Comparison of ENCODE assay signal across 10 cellular contexts in genomic region chr20:53753880-53754459, GRCh38.
A peak's percentile ranks its signal among the peaks of the same experiment; 100 is the strongest.
DNase-seq lines count a peak whose midpoint lies in the region; ATAC-seq and TF ChIP-seq lines count a peak whose summit lies in the region.
"Had no signal": no experiment of that assay in that cellular context is flagged by ENCODE, and none has a peak within 500 bp of the region (broad histone marks: within the 10 kb centered on the region; RNA-seq: fewer than 3 reads in every experiment).

No MANE protein-coding gene starts in this region.

- H3K79me2 ChIP-seq in OCI-LY7 (ENCODE audit: insufficient read depth, low read depth, low read length) (no peaks in the 10 kb centered on the region), smooth muscle cell (ENCODE audit: low read depth) (no peaks in the 10 kb centered on the region)

- H3F3A ChIP-seq in smooth muscle cell (ENCODE audit: low read depth), result peaks cover 36% of the 10 kb centered on the region

- POLR2A ChIA-PET in OCI-LY7 (lab: Charles Lee), result interaction anchor here (0.6 to 4.2 kb wide), 15 partner anchors 10 to 186 kb away, joined by 3 to 11 read pairs (median 4); no protein-coding TSS in a partner anchor

- H4K20me1 ChIP-seq in OCI-LY7 (ENCODE audit: insufficient read depth, low read length) (no peaks in the 10 kb centered on the region), smooth muscle cell (ENCODE audit: low read depth) (no peaks in the 10 kb centered on the region)

- H3K27me3 ChIP-seq in smooth muscle cell (ENCODE audit: low read depth), result no peaks in the 10 kb centered on the region
- H3K27me3 ChIP-seq: gastroesophageal sphincter had no signal

- H3K4me3 ChIP-seq in OCI-LY7 (ENCODE audit: low read depth, low read length, poor library complexity, severe bottlenecking) (peak overlapping the region; percentile 5), smooth muscle cell (no peak overlapping the region)
- H3K4me3 ChIP-seq: gastroesophageal sphincter, mucosa of descending colon had no signal

- no peaks in the 10 kb centered on the region for H3K27me3 Mint-ChIP-seq in T-helper 1 cell treated with Interleukin-12 subunit alpha and Interleukin-12 subunit beta and Interleukin-4 antibody, amounts not matched to agents 30 μg/mL and 1 μg/mL, for 36 hours (ENCODE audit: low read depth)
- no peaks in the 10 kb centered on the region for H3K27me3 Mint-ChIP-seq in dendritic cell treated with granulocyte-macrophage colony-stimulating factor and Interleukin-4, amounts not matched to agents 40 ng/mL and 50 ng/mL, for 4 days

- intact Hi-C loops in OCI-LY7 (cut with micrococcal nuclease; ENCODE audit: unreplicated experiment), result loop anchor here (5.0 kb wide), 3 partner anchors 73 to 172 kb away; no protein-coding TSS in a partner anchor
- intact Hi-C loops in dendritic cell treated with granulocyte-macrophage colony-stimulating factor and Interleukin-4, amounts not matched to agents 40 ng/mL and 50 ng/mL, for 4 days (cut with micrococcal nuclease), result loop anchor here (10.0 kb wide), 1 partner anchor 161 kb away; no protein-coding TSS in a partner anchor

- H2AFZ ChIP-seq in OCI-LY7 (ENCODE audit: low read length) (peak overlapping the region; percentile 76; the same call in 1 of the 2 replicates), smooth muscle cell (ENCODE audit: low read depth) (peak overlapping the region; percentile 32)

- peak overlapping the region; percentile 88 for H3K9ac ChIP-seq in smooth muscle cell (ENCODE audit: low read depth)

- CTCF ChIA-PET in OCI-LY7 (lab: Charles Lee; ENCODE audit: unreplicated experiment), result no interaction called here

- H3K4me1 Mint-ChIP-seq in T-helper 1 cell treated with Interleukin-12 subunit alpha and Interleukin-12 subunit beta and Interleukin-4 antibody, amounts not matched to agents 30 μg/mL and 1 μg/mL, for 36 hours (ENCODE audit: low read depth), result peaks cover 59% of the 10 kb centered on the region
- peaks cover 38% of the 10 kb centered on the region for H3K4me1 Mint-ChIP-seq in dendritic cell treated with granulocyte-macrophage colony-stimulating factor and Interleukin-4, amounts not matched to agents 40 ng/mL and 50 ng/mL, for 4 days (ENCODE audit: low read depth)

- peaks cover 54% of the 10 kb centered on the region for H3K4me1 ChIP-seq in OCI-LY7 (ENCODE audit: insufficient read depth, low read length, poor library complexity, severe bottlenecking)
- H3K4me1 ChIP-seq in smooth muscle cell (ENCODE audit: low read depth), result peaks cover 43% of the 10 kb centered on the region

- no peak for ATAC-seq in GM21723 (IDR thresholded peaks at IDR 0.05; ENCODE audit: unreplicated experiment)
- ATAC-seq: gastroesophageal sphincter had no signal

- H3K36me3 ChIP-seq in OCI-LY7 (ENCODE audit: insufficient read depth, low read length) (no peaks in the 10 kb centered on the region), smooth muscle cell (ENCODE audit: low read depth) (no peaks in the 10 kb centered on the region)
- H3K36me3 ChIP-seq: gastroesophageal sphincter had no signal

- no peaks in the 10 kb centered on the region for H3K9me3 ChIP-seq in OCI-LY7 (ENCODE audit: low read length)
- no peaks in the 10 kb centered on the region for H3K9me3 ChIP-seq in smooth muscle cell (replicated peaks; ENCODE audit: low read depth)
- H3K9me3 ChIP-seq: gastroesophageal sphincter, mucosa of descending colon had no signal

- BruUV-seq in OCI-LY7 (replicated peaks; lab: Mats Ljungman, UMichigan), result no TSS peak

- DNase-seq in T-helper 1 cell, result no peak
- DNase-seq in OCI-LY7 (ENCODE audit: low spot score), result no peak
- no peak for DNase-seq in smooth muscle cell (lab: John Stamatoyannopoulos, UW; ENCODE audit: unreplicated experiment)
- no peak for DNase-seq in COLO668 (lab: John Stamatoyannopoulos, UW; ENCODE audit: unreplicated experiment)
- DNase-seq in stimulated activated naive CD4-positive, alpha-beta T cell treated with Interleukin-2 at 50 U/mL for 16 hours (lab: John Stamatoyannopoulos, UW), result no peak

- no peaks in the 10 kb centered on the region for H3K36me3 Mint-ChIP-seq in T-helper 1 cell treated with Interleukin-12 subunit alpha and Interleukin-12 subunit beta and Interleukin-4 antibody, amounts not matched to agents 30 μg/mL and 1 μg/mL, for 36 hours (ENCODE audit: low read depth)
- no peaks in the 10 kb centered on the region for H3K36me3 Mint-ChIP-seq in dendritic cell treated with granulocyte-macrophage colony-stimulating factor and Interleukin-4, amounts not matched to agents 40 ng/mL and 50 ng/mL, for 4 days (ENCODE audit: low read depth)

- H3K4me2 ChIP-seq in OCI-LY7 (ENCODE audit: low read length) (peak overlapping the region; percentile 50), smooth muscle cell (peak overlapping the region; percentile 52)

- peak overlapping the region; percentile 72 for H3K4me3 Mint-ChIP-seq in T-helper 1 cell treated with Interleukin-12 subunit alpha and Interleukin-12 subunit beta and Interleukin-4 antibody, amounts not matched to agents 30 μg/mL and 1 μg/mL, for 36 hours
- no peak overlapping the region for H3K4me3 Mint-ChIP-seq in dendritic cell treated with granulocyte-macrophage colony-stimulating factor and Interleukin-4, amounts not matched to agents 40 ng/mL and 50 ng/mL, for 4 days

- no peaks in the 10 kb centered on the region for H3K9me3 Mint-ChIP-seq in T-helper 1 cell treated with Interleukin-12 subunit alpha and Interleukin-12 subunit beta and Interleukin-4 antibody, amounts not matched to agents 30 μg/mL and 1 μg/mL, for 36 hours
- no peaks in the 10 kb centered on the region for H3K9me3 Mint-ChIP-seq in dendritic cell treated with granulocyte-macrophage colony-stimulating factor and Interleukin-4, amounts not matched to agents 40 ng/mL and 50 ng/mL, for 4 days

- H3K27ac Mint-ChIP-seq in T-helper 1 cell treated with Interleukin-12 subunit alpha and Interleukin-12 subunit beta and Interleukin-4 antibody, amounts not matched to agents 30 μg/mL and 1 μg/mL, for 36 hours, result peak overlapping the region; percentile 93
- peak overlapping the region; percentile 74 for H3K27ac Mint-ChIP-seq in dendritic cell treated with granulocyte-macrophage colony-stimulating factor and Interleukin-4, amounts not matched to agents 40 ng/mL and 50 ng/mL, for 4 days

- H3K9me2 ChIP-seq in OCI-LY7 (ENCODE audit: insufficient read depth, low read length), result no peaks in the 10 kb centered on the region

- H3K27ac ChIP-seq in OCI-LY7 (ENCODE audit: low read depth, low read length, poor library complexity, severe bottlenecking) (no peak overlapping the region), smooth muscle cell (ENCODE audit: low read depth) (peak overlapping the region; percentile 99)
- H3K27ac ChIP-seq: gastroesophageal sphincter had no signal

- no peak for TF ChIP-seq CTCF in OCI-LY7 (conservative IDR thresholded peaks at IDR 0.05; ENCODE audit: low read length)
- TF ChIP-seq CTCF in smooth muscle cell (IDR thresholded peaks at IDR 0.05; ENCODE audit: borderline replicate concordance, insufficient read depth, poor library complexity, severe bottlenecking), result no peak

- 53% methylated on average over 2 of the region's 2 CpGs for WGBS in smooth muscle cell (ENCODE audit: low lambda C conversion rate)
